ENCODE assay signal across 7 cellular contexts in genomic region chr12:29073631-29074239, GRCh38.
DNase-seq lines count a peak whose midpoint lies in the region; ATAC-seq and TF ChIP-seq lines count a peak whose summit lies in the region.

No MANE protein-coding gene starts in this region.

- H3K4me1 Mint-ChIP-seq in chondrocyte (ENCODE audit: low read depth) (peaks cover 15% of the 10 kb centered on the region), memory B cell (no peaks in the 10 kb centered on the region)

- TF ChIP-seq CTCF in OCI-LY1 (IDR thresholded peaks at IDR 0.05; ENCODE audit: low read length) (peak; percentile 60), chondrocyte (IDR thresholded peaks at IDR 0.05) (peak; percentile 87)

- ATAC-seq in GM19455 (IDR thresholded peaks at IDR 0.05; ENCODE audit: unreplicated experiment) (peak; percentile 86), HG03571 (IDR thresholded peaks at IDR 0.05; ENCODE audit: unreplicated experiment) (peak; percentile 84), memory B cell (ENCODE audit: low read depth) (peak; percentile 34)

- no peak overlapping the region for H3K4me3 Mint-ChIP-seq in chondrocyte (ENCODE audit: unreplicated experiment)
- no peak overlapping the region for H3K4me3 Mint-ChIP-seq in memory B cell

- no peak overlapping the region for H3K4me2 ChIP-seq in OCI-LY1 (ENCODE audit: low read length)

- H3K27ac ChIP-seq in OCI-LY1 (ENCODE audit: low read depth, low read length, poor library complexity, severe bottlenecking): no peak overlapping the region

- H3K9me3 Mint-ChIP-seq in chondrocyte (ENCODE audit: low read depth) (peaks cover 3% of the 10 kb centered on the region), memory B cell (no peaks in the 10 kb centered on the region)

- H4K20me1 ChIP-seq in OCI-LY1 (ENCODE audit: insufficient read depth, low read length): no peaks in the 10 kb centered on the region

- H3K36me3 Mint-ChIP-seq in chondrocyte (ENCODE audit: low read depth) (peaks cover 2% of the 10 kb centered on the region), memory B cell (no peaks in the 10 kb centered on the region)

- no peaks in the 10 kb centered on the region for H3K9me2 ChIP-seq in OCI-LY1 (ENCODE audit: low read depth, low read length)

- H3K4me3 ChIP-seq in OCI-LY1 (ENCODE audit: low read depth, low read length, poor library complexity, severe bottlenecking): no peak overlapping the region

- no peaks in the 10 kb centered on the region for H3K4me1 ChIP-seq in OCI-LY1 (ENCODE audit: insufficient read depth, low read length, severe bottlenecking)

- H3K36me3 ChIP-seq in OCI-LY1 (ENCODE audit: insufficient read depth, low read length): no peaks in the 10 kb centered on the region

- H3K27me3 Mint-ChIP-seq in chondrocyte (ENCODE audit: low read depth) (no peaks in the 10 kb centered on the region), memory B cell (peaks cover 6% of the 10 kb centered on the region)

- H3K9me3 ChIP-seq in OCI-LY1 (ENCODE audit: low read length): no peaks in the 10 kb centered on the region

- H3F3A ChIP-seq in OCI-LY1 (ENCODE audit: insufficient read depth, low read length): no peaks in the 10 kb centered on the region

- DNase-seq in ELF-1 (ENCODE audit: low read depth, low spot score): peak; percentile 17
- DNase-seq in chondrocyte (ENCODE audit: low spot score): no peak
- DNase-seq in memory B cell (ENCODE audit: low spot score in 2 of 2): no peak
- DNase-seq in activated effector memory CD4-positive, alpha-beta T cell treated with Interleukin-2 at 50 U/mL for 16 hours: no peak

- H3K9ac ChIP-seq in OCI-LY1 (ENCODE audit: low read length): no peak overlapping the region

- no peak overlapping the region for H3K27ac Mint-ChIP-seq in chondrocyte (ENCODE audit: unreplicated experiment)
- no peak overlapping the region for H3K27ac Mint-ChIP-seq in memory B cell

- no peaks in the 10 kb centered on the region for H3K79me2 ChIP-seq in OCI-LY1 (ENCODE audit: insufficient read depth, low read length)

- no peak overlapping the region for H2AFZ ChIP-seq in OCI-LY1 (ENCODE audit: low read length)

- H3K27me3 ChIP-seq in OCI-LY1 (ENCODE audit: insufficient read depth, low read length): no peaks in the 10 kb centered on the region

Comparison
In these comparisons a context has a peak if more than half of its experiments do, and no peak if none do; other contexts are left out.
1. ATAC-seq: peak in every context shown above with its lines; median percentile 86 in GM19455; 84 in HG03571; 34 in memory B cell.